37 cellular contexts compared by ENCODE assay signal in the genomic region with DNA sequence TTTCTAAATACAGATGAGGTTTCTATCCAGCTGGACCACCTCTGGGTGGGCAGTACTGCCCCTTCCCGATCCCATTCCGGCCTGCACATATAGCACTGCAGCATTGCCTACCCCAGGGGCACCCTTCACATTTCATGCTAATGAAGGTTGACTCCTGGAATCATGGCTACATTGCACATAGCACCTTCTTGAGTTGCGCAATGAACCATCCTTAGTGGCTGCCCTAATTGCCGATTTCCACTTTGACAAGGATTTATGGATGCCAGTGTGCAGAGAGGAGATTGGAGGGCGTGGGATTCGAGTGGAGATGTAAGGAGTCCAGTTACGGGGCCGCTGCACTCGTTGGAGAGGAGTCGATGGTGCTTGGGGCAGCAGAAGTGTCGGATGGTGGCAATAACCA.
"Had no signal": no experiment of that assay in that cellular context is flagged by ENCODE, and none has a peak within 500 bp of the region (broad histone marks: within the 10 kb centered on the region; RNA-seq: fewer than 3 reads in every experiment).

No MANE protein-coding gene starts in this region.

- H3K9me3 ChIP-seq: adrenal gland, body of pancreas, breast epithelium had no signal

- H3K36me3 Mint-ChIP-seq: activated CD4-positive, alpha-beta memory T cell treated with anti-CD3 and anti-CD28 coated beads for 36 hours; activated naive CD4-positive, alpha-beta T cell treated with anti-CD3 and anti-CD28 coated beads, Interleukin-2, amount 50 U/mL, for 72 hours; activated naive CD8-positive, alpha-beta T cell treated with anti-CD3 and anti-CD28 coated beads for 36 hours had no signal

- DNase-seq: activated B cell treated with CpG ODN at 0.5 μM for 24 hours; activated CD4-positive, alpha-beta memory T cell treated with anti-CD3 and anti-CD28 coated beads for 36 hours; activated CD4-positive, alpha-beta T cell treated with anti-CD3 and anti-CD28 coated beads for 4 hours; activated CD4-positive, alpha-beta T cell treated with anti-CD3 and anti-CD28 coated beads, Interleukin-2, amount 10 ng/mL, durations not matched to agents 24 days and 14 days; activated CD4-positive, alpha-beta T cell treated with anti-CD3 and anti-CD28 coated beads, Interleukin-2, amount 50 U/mL, for 1 hour; activated CD4-positive, alpha-beta T cell treated with anti-CD3 and anti-CD28 coated beads, Interleukin-2, amount 50 U/mL, for 4 hours; activated CD4-positive, CD25-positive, alpha-beta regulatory T cell treated with anti-CD3 and anti-CD28 coated beads, Interleukin-2, amount 50 U/mL, for 72 hours; activated CD8-positive, alpha-beta memory T cell treated with anti-CD3 and anti-CD28 coated beads, Interleukin-2, amount 50 U/mL, for 4 hours; activated CD8-positive, alpha-beta T cell treated with anti-CD3 and anti-CD28 coated beads for 36 hours; activated effector memory CD4-positive, alpha-beta T cell treated with anti-CD3 and anti-CD28 coated beads, Interleukin-2, amount 50 U/mL, for 16 hours; activated gamma-delta T cell treated with Interleukin-2 at 50 U/mL for 16 hours; activated naive CD4-positive, alpha-beta T cell; activated naive CD4-positive, alpha-beta T cell treated with anti-CD3 and anti-CD28 coated beads for 36 hours; activated naive CD4-positive, alpha-beta T cell treated with anti-CD3 and anti-CD28 coated beads, Interleukin-2, amount 50 U/mL, for 16 hours; activated naive CD8-positive, alpha-beta T cell treated with anti-CD3 and anti-CD28 coated beads for 36 hours; activated T-cell treated with anti-CD3 and anti-CD28 coated beads for 4 hours; activated T-cell treated with anti-CD3 and anti-CD28 coated beads, Interleukin-2, amount 50 U/mL, for 1 hour; activated T-cell treated with anti-CD3 and anti-CD28 coated beads, Interleukin-2, amount 50 U/mL, for 4 hours; activated T-cell treated with anti-CD3 and anti-CD28 coated beads, Interleukin-2, amount 50 U/mL, for 72 hours; adrenal gland; amniotic stem cell; aorta; body of pancreas; brain microvascular endothelial cell; caudate nucleus; cerebellar nuclear complex; T-helper 2 cell; T-helper 9 cell had no signal

- H3K27me3 Mint-ChIP-seq: activated B cell treated with CpG ODN at 0.5 μM for 24 hours; activated CD4-positive, alpha-beta memory T cell treated with anti-CD3 and anti-CD28 coated beads for 36 hours; activated CD4-positive, alpha-beta T cell treated with anti-CD3 and anti-CD28 coated beads, Interleukin-2, amount 10 ng/mL, durations not matched to agents 24 days and 14 days; activated naive CD8-positive, alpha-beta T cell treated with anti-CD3 and anti-CD28 coated beads for 36 hours; activated T-helper 17 cell treated with anti-CD3 and anti-CD28 coated beads, Interleukin-2, amount 50 U/mL, for 72 hours; central memory CD8-positive, alpha-beta T cell had no signal

- H3K4me3 Mint-ChIP-seq: activated B cell treated with CpG ODN at 0.5 μM for 24 hours; activated CD4-positive, alpha-beta memory T cell treated with anti-CD3 and anti-CD28 coated beads for 36 hours; activated CD4-positive, alpha-beta T cell treated with anti-CD3 and anti-CD28 coated beads, Interleukin-2, amount 10 ng/mL, durations not matched to agents 24 days and 14 days; activated CD8-positive, alpha-beta T cell treated with anti-CD3 and anti-CD28 coated beads for 36 hours; activated naive CD4-positive, alpha-beta T cell treated with anti-CD3 and anti-CD28 coated beads for 36 hours; activated naive CD8-positive, alpha-beta T cell treated with anti-CD3 and anti-CD28 coated beads for 36 hours; activated T-cell treated with anti-CD3 and anti-CD28 coated beads, Interleukin-2, amount 50 U/mL, for 4 hours; activated T-cell treated with anti-CD3 and anti-CD28 coated beads, Interleukin-2, amount 50 U/mL, for 72 hours; activated T-helper 1 cell treated with anti-CD3 and anti-CD28 coated beads, Interleukin-12 subunit alpha, Interleukin-12 subunit beta, Interleukin-2, Interleukin-4 antibody, amounts not matched to agents 30 ng/mL and 10 ng/mL and 1 ng/mL, durations not matched to agents 14 hours and 24 hours and 36 hours; activated T-helper 17 cell treated with anti-CD3 and anti-CD28 coated beads, Interleukin-2, amount 50 U/mL, for 72 hours; central memory CD8-positive, alpha-beta T cell; T-helper 2 cell treated with Interferon-gamma antibody and Interleukin-4, amounts not matched to agents 5 μg/mL and 100 μg/mL, for 36 hours had no signal

- ATAC-seq: activated CD8-positive, alpha-beta T cell treated with anti-CD3 and anti-CD28 coated beads for 36 hours; activated naive CD4-positive, alpha-beta T cell treated with anti-CD3 and anti-CD28 coated beads, Interleukin-2, amount 50 U/mL, for 72 hours; activated T-cell treated with anti-CD3 and anti-CD28 coated beads, Interleukin-2, amount 50 U/mL, for 4 hours; activated T-cell treated with anti-CD3 and anti-CD28 coated beads, Interleukin-2, amount 50 U/mL, for 72 hours; activated T-helper 17 cell treated with anti-CD3 and anti-CD28 coated beads, Interleukin-2, amount 50 U/mL, for 72 hours; body of pancreas had no signal

- H3K36me3 ChIP-seq: adrenal gland, brain microvascular endothelial cell, breast epithelium, cardiac muscle cell had no signal

- H3K4me3 ChIP-seq: adrenal gland, body of pancreas, breast epithelium, cardiac muscle cell had no signal

- H3K27me3 ChIP-seq: adrenal gland, body of pancreas, brain microvascular endothelial cell, cardiac muscle cell had no signal

- H3K4me1 ChIP-seq: adrenal gland, body of pancreas, breast epithelium had no signal

- FAIRE-seq: TTC549 had no signal

- H3K9me3 Mint-ChIP-seq: activated B cell treated with CpG ODN at 0.5 μM for 24 hours; activated CD4-positive, alpha-beta memory T cell treated with anti-CD3 and anti-CD28 coated beads for 36 hours; activated CD4-positive, alpha-beta T cell treated with anti-CD3 and anti-CD28 coated beads, Interleukin-2, amount 10 ng/mL, durations not matched to agents 24 days and 14 days; activated CD8-positive, alpha-beta T cell treated with anti-CD3 and anti-CD28 coated beads for 36 hours; activated naive CD4-positive, alpha-beta T cell treated with anti-CD3 and anti-CD28 coated beads for 36 hours; activated naive CD4-positive, alpha-beta T cell treated with anti-CD3 and anti-CD28 coated beads, Interleukin-2, amount 50 U/mL, for 72 hours; activated naive CD8-positive, alpha-beta T cell treated with anti-CD3 and anti-CD28 coated beads for 36 hours; activated T-cell treated with anti-CD3 and anti-CD28 coated beads, Interleukin-2, amount 50 U/mL, for 4 hours; activated T-cell treated with anti-CD3 and anti-CD28 coated beads, Interleukin-2, amount 50 U/mL, for 72 hours; activated T-helper 1 cell treated with anti-CD3 and anti-CD28 coated beads, Interleukin-12 subunit alpha, Interleukin-12 subunit beta, Interleukin-2, Interleukin-4 antibody, amounts not matched to agents 30 ng/mL and 10 ng/mL and 1 ng/mL, durations not matched to agents 14 hours and 24 hours and 36 hours; activated T-helper 17 cell treated with anti-CD3 and anti-CD28 coated beads, Interleukin-2, amount 50 U/mL, for 72 hours; T-helper 2 cell treated with Interferon-gamma antibody and Interleukin-4, amounts not matched to agents 5 μg/mL and 100 μg/mL, for 36 hours had no signal

- H3K27ac ChIP-seq: adrenal gland, body of pancreas, brain microvascular endothelial cell, breast epithelium, cardiac muscle cell, VCaP had no signal

- H3K27ac Mint-ChIP-seq: activated B cell treated with CpG ODN at 0.5 μM for 24 hours; activated CD4-positive, alpha-beta memory T cell treated with anti-CD3 and anti-CD28 coated beads for 36 hours; activated CD4-positive, alpha-beta T cell treated with anti-CD3 and anti-CD28 coated beads, Interleukin-2, amount 10 ng/mL, durations not matched to agents 24 days and 14 days; activated CD8-positive, alpha-beta T cell treated with anti-CD3 and anti-CD28 coated beads for 36 hours; activated naive CD4-positive, alpha-beta T cell treated with anti-CD3 and anti-CD28 coated beads for 36 hours; activated naive CD4-positive, alpha-beta T cell treated with anti-CD3 and anti-CD28 coated beads, Interleukin-2, amount 50 U/mL, for 72 hours; activated naive CD8-positive, alpha-beta T cell treated with anti-CD3 and anti-CD28 coated beads for 36 hours; activated T-cell treated with anti-CD3 and anti-CD28 coated beads, Interleukin-2, amount 50 U/mL, for 72 hours; activated T-helper 1 cell treated with anti-CD3 and anti-CD28 coated beads, Interleukin-12 subunit alpha, Interleukin-12 subunit beta, Interleukin-2, Interleukin-4 antibody, amounts not matched to agents 30 ng/mL and 10 ng/mL and 1 ng/mL, durations not matched to agents 14 hours and 24 hours and 36 hours; activated T-helper 17 cell treated with anti-CD3 and anti-CD28 coated beads, Interleukin-2, amount 50 U/mL, for 72 hours; T-helper 2 cell treated with Interferon-gamma antibody and Interleukin-4, amounts not matched to agents 5 μg/mL and 100 μg/mL, for 36 hours had no signal

- H3K4me1 Mint-ChIP-seq: activated B cell treated with CpG ODN at 0.5 μM for 24 hours; activated CD4-positive, alpha-beta T cell treated with anti-CD3 and anti-CD28 coated beads, Interleukin-2, amount 10 ng/mL, durations not matched to agents 24 days and 14 days; activated naive CD8-positive, alpha-beta T cell treated with anti-CD3 and anti-CD28 coated beads for 36 hours; activated T-helper 17 cell treated with anti-CD3 and anti-CD28 coated beads, Interleukin-2, amount 50 U/mL, for 72 hours; central memory CD8-positive, alpha-beta T cell had no signal
